8 cellular contexts compared by ENCODE assay signal in the genomic region with DNA sequence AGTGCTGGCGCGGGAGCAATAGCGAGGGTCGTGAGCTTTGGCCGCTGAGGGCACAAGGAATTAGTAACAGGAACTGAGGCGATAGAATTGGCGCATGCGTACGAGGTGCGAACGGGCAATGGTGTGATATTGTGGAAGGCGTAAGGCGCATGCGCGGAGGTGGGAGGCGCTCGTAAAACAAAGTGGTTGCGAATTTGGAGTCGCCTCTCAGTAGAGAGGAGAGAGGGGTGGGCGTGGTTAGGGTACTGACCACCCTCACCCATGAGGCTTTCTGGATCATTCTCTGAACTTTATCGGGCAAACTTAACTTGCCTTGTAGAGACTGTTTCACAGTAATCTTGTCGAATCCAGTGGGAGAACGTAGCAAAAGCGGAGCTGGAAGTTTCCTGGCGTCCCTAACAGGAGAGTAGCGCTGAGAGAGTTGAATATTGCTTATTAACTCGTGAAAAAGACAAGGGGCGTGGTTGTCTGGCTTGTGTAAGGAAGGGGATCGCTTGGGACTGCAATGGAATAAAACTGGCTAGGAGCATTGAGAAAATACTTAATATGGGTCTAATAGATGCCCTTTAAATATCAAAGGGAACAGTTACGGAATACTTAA. TPM values are rescaled to one million over a fixed set of nuclear protein-coding genes. Genes with fewer than 3 reads are reported as not detected.
DNase-seq lines count a peak whose midpoint lies in the region; ATAC-seq and TF ChIP-seq lines count a peak whose summit lies in the region.

No MANE protein-coding gene starts in this region.

- ATAC-seq in GM19351 (IDR thresholded peaks at IDR 0.05; ENCODE audit: unreplicated experiment) (peak; percentile 47), HG03460 (IDR thresholded peaks at IDR 0.05; ENCODE audit: unreplicated experiment) (peak; percentile 55), left lung (peak; percentile 54)

- H3K27ac ChIP-seq in left lung = peak overlapping the region; percentile 98 to 99

- peaks cover 0 to 4% of the 10 kb centered on the region in 2 donors for H3K36me3 ChIP-seq in left lung

- peak overlapping the region; percentile 63 to 68 for H3K4me3 ChIP-seq in left lung

- no peaks in the 10 kb centered on the region for H3K9me3 ChIP-seq in left lung

- peaks cover 38 to 44% of the 10 kb centered on the region in 2 donors for H3K4me1 ChIP-seq in left lung

- no peaks in the 10 kb centered on the region for H3K27me3 ChIP-seq in left lung

- TF ChIP-seq CTCF in left lung (IDR thresholded peaks at IDR 0.05) = no peak

- intact Hi-C loops in left lung (cut with DNase I) = no loop called here

- peak; percentile 84 to 99 (median 98) for DNase-seq in C1 segment of cervical spinal cord (lab: John Stamatoyannopoulos, UW)
- peak; percentile 94 for DNase-seq in NCI-H524 (lab: John Stamatoyannopoulos, UW)
- peak; percentile 92 to 97 for DNase-seq in activated CD4-positive, alpha-beta T cell treated with anti-CD3 and anti-CD28 coated beads for 4 hours
- DNase-seq in dermis microvascular lymphatic vessel endothelial cell (ENCODE audit: low read depth in 2 of 2) = peak; percentile 90 to 95
- peak; percentile 94 to 96 for DNase-seq in left lung
- peak; percentile 90 for DNase-seq in stimulated activated CD4-positive, alpha-beta T cell treated with anti-CD3 and anti-CD28 coated beads, Interleukin-2, amount 100 ng/mL, for 48 hours

RNA-seq across cellular contexts. Expression of gene CKS1B, which starts 0.4 kb away (rescaled TPM):
- total RNA-seq in dermis microvascular lymphatic vessel endothelial cell (63.2 and 73.7 TPM in 2 replicates), left lung (10 to 100 TPM; 29.7 to 40.8 TPM)

RNA-seq across cellular contexts. Expression of gene SHC1, which starts 4.4 kb away (rescaled TPM):
- total RNA-seq in dermis microvascular lymphatic vessel endothelial cell (217 and 297 TPM in 2 replicates), left lung (100 to 1,000 TPM; 134 to 144 TPM)

RNA-seq across cellular contexts. Expression of gene FLAD1, which starts 8.2 kb away (rescaled TPM):
- total RNA-seq in dermis microvascular lymphatic vessel endothelial cell (17.1 and 21.5 TPM in 2 replicates), left lung (10 to 100 TPM; 26.4 to 39.9 TPM)

RNA-seq across cellular contexts. Expression of gene PYGO2, which starts 13.3 kb away (rescaled TPM):
- total RNA-seq in dermis microvascular lymphatic vessel endothelial cell = 6.6 and 12.6 TPM in 2 replicates
- total RNA-seq in left lung = 10 to 100 TPM; 26.6 to 30.9 TPM

RNA-seq across cellular contexts. Expression of gene LENEP, which starts 18.5 kb away (rescaled TPM):
- total RNA-seq in dermis microvascular lymphatic vessel endothelial cell = 0.13 and 0.38 TPM in 2 replicates
- total RNA-seq in left lung = under 1 TPM in 1 of 2 donors, not detected in 1; 0.52 TPM

Comparison
In these comparisons a context has a peak if more than half of its experiments do, and no peak if none do; other contexts are left out.
1. Peak in every context shown above with its lines: DNase-seq, ATAC-seq, H3K4me3 ChIP-seq and H3K27ac ChIP-seq.